ENCODE assay signal across 29 cellular contexts in the genomic region with DNA sequence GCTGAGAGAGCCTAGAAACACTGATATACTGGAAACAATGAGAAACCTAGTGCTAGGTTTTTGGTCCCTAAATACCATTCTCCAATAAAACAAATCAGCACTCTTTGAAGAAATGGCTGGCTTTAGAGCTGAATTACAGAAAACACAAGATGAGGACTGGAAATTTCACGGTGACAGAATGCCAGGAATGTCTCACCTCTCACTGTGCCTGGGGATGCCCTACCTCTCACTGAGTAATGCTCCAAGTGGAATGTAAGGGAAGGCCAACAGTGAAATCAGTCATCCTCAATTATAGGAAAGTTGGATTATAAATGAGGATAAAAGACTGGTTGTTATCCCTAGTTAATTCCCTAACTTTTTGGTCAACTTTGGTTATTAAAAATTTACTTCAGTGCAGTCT.
DNase-seq lines count a peak whose midpoint lies in the region; ATAC-seq and TF ChIP-seq lines count a peak whose summit lies in the region.
"Had no signal": no experiment of that assay in that cellular context is flagged by ENCODE, and none has a peak within 500 bp of the region (broad histone marks: within the 10 kb centered on the region; RNA-seq: fewer than 3 reads in every experiment).

No MANE protein-coding gene starts in this region.

- H3K27ac ChIP-seq in neural progenitor cell, result no peak overlapping the region
- H3K27ac ChIP-seq: BLaER1 treated with 17β-estradiol and CSF1 and Interleukin-3, amounts not matched to agents 10 nM and 100 nM; cardiac muscle cell; hepatocyte; ovary; SJSA1; tibial artery had no signal

- H3K36me3 ChIP-seq in neural progenitor cell, result no peaks in the 10 kb centered on the region
- no peaks in the 10 kb centered on the region for H3K36me3 ChIP-seq in MG63
- H3K36me3 ChIP-seq: BLaER1 treated with 17β-estradiol and CSF1 and Interleukin-3, amounts not matched to agents 10 nM and 100 nM; cardiac muscle cell; ovary; SJSA1; tibial artery had no signal

- no peaks in the 10 kb centered on the region for H3K36me3 Mint-ChIP-seq in neural progenitor cell
- H3K36me3 Mint-ChIP-seq: T-cell had no signal

- no peaks in the 10 kb centered on the region for H3K4me1 Mint-ChIP-seq in neural progenitor cell
- H3K4me1 Mint-ChIP-seq: nephron; stimulated activated naive CD8-positive, alpha-beta T cell treated with anti-CD3 and anti-CD28 coated beads, Interleukin-15, amount 100 ng/mL, for 72 hours; T-cell had no signal

- no peaks in the 10 kb centered on the region for H4K20me1 ChIP-seq in neural progenitor cell (ENCODE audit: low read depth)
- H4K20me1 ChIP-seq: BLaER1 treated with 17β-estradiol and CSF1 and Interleukin-3, amounts not matched to agents 10 nM and 100 nM had no signal

- TF ChIP-seq CTCF in epithelial cell of esophagus (IDR thresholded peaks at IDR 0.05; ENCODE audit: insufficient read depth, low read depth, low read length, missing control alignments), result no peak
- TF ChIP-seq CTCF in neural progenitor cell (IDR thresholded peaks at IDR 0.05), result no peak

- H3K27ac Mint-ChIP-seq in neural progenitor cell, result no peak overlapping the region
- H3K27ac Mint-ChIP-seq: activated naive CD4-positive, alpha-beta T cell treated with anti-CD3 and anti-CD28 coated beads for 36 hours; nephron; stimulated activated naive CD8-positive, alpha-beta T cell treated with anti-CD3 and anti-CD28 coated beads, Interleukin-15, amount 100 ng/mL, for 72 hours; T-cell had no signal

- H3K4me2 ChIP-seq in neural progenitor cell, result no peak overlapping the region
- H3K4me2 ChIP-seq: BLaER1 treated with 17β-estradiol and CSF1 and Interleukin-3, amounts not matched to agents 10 nM and 100 nM; hepatocyte; smooth muscle cell had no signal

- H3K9me3 Mint-ChIP-seq in neural progenitor cell, result no peaks in the 10 kb centered on the region
- H3K9me3 Mint-ChIP-seq: activated naive CD4-positive, alpha-beta T cell treated with anti-CD3 and anti-CD28 coated beads for 36 hours; stimulated activated naive CD8-positive, alpha-beta T cell treated with anti-CD3 and anti-CD28 coated beads, Interleukin-15, amount 100 ng/mL, for 72 hours; T-cell had no signal

- H3K4me3 ChIP-seq in epithelial cell of esophagus (ENCODE audit: low read length) (no peak overlapping the region), neural progenitor cell (no peak overlapping the region), MG63 (no peak overlapping the region)
- H3K4me3 ChIP-seq: BLaER1 treated with 17β-estradiol and CSF1 and Interleukin-3, amounts not matched to agents 10 nM and 100 nM; cardiac muscle cell; hepatocyte; ovary; SJSA1; smooth muscle cell; tibial artery had no signal

- H2AFZ ChIP-seq in neural progenitor cell (replicated peaks), result no peak overlapping the region
- H2AFZ ChIP-seq: hepatocyte had no signal

- H3K4me3 Mint-ChIP-seq in neural progenitor cell, result no peak overlapping the region
- H3K4me3 Mint-ChIP-seq: activated naive CD4-positive, alpha-beta T cell treated with anti-CD3 and anti-CD28 coated beads for 36 hours; nephron; stimulated activated naive CD8-positive, alpha-beta T cell treated with anti-CD3 and anti-CD28 coated beads, Interleukin-15, amount 100 ng/mL, for 72 hours; T-cell had no signal

- DNase-seq in EL (peak; percentile 31), NCI-H226 (peak; percentile 33), epithelial cell of esophagus (ENCODE audit: low read depth) (peak; percentile 27), neural progenitor cell (ENCODE audit: low spot score) (peak; percentile 13), DMS53 (lab: John Stamatoyannopoulos, UW) (no peak), MG63 (no peak)
- DNase-seq: activated CD4-positive, alpha-beta T cell treated with anti-CD3 and anti-CD28 coated beads, Interleukin-2, amount 50 U/mL, for 48 hours; activated naive CD4-positive, alpha-beta T cell treated with anti-CD3 and anti-CD28 coated beads for 36 hours; IMR-90; left ventricle myocardium superior; NCI-H1092; NCI-H1930; NCI-H526 treated with DMSO at 0.1 percent for 48 hours; ovary; retina; stimulated activated CD4-positive, alpha-beta T cell treated with anti-CD3 and anti-CD28 coated beads, Interleukin-1b, Interleukin-23, amount 100 ng/mL, for 48 hours; stimulated activated CD8-positive, alpha-beta memory T cell treated with anti-CD3 and anti-CD28 coated beads, Interleukin-4, amount 100 ng/mL, for 48 hours; stimulated activated naive CD8-positive, alpha-beta T cell treated with anti-CD3 and anti-CD28 coated beads, Interleukin-15, amount 100 ng/mL, for 72 hours; T-cell; tibial artery had no signal

- H3K79me2 ChIP-seq in neural progenitor cell (ENCODE audit: low read depth), result no peaks in the 10 kb centered on the region
- H3K79me2 ChIP-seq: hepatocyte had no signal

- no peaks in the 10 kb centered on the region for H3F3A ChIP-seq in neural progenitor cell (ENCODE audit: low read depth)

- ATAC-seq in GM21723 (IDR thresholded peaks at IDR 0.05; ENCODE audit: unreplicated experiment) (no peak), HG03108 (IDR thresholded peaks at IDR 0.05; ENCODE audit: unreplicated experiment) (no peak)
- ATAC-seq: activated CD4-positive, CD25-positive, alpha-beta regulatory T cell treated with anti-CD3 and anti-CD28 coated beads, Interleukin-2, amount 50 U/mL, for 24 hours; left ventricle myocardium superior; stimulated activated naive CD8-positive, alpha-beta T cell treated with anti-CD3 and anti-CD28 coated beads, Interleukin-15, amount 100 ng/mL, for 72 hours; T-cell had no signal

- H3K27me3 ChIP-seq in neural progenitor cell (no peaks in the 10 kb centered on the region), MG63 (no peaks in the 10 kb centered on the region)
- H3K27me3 ChIP-seq: BLaER1 treated with 17β-estradiol and CSF1 and Interleukin-3, amounts not matched to agents 10 nM and 100 nM; cardiac muscle cell; ovary; SJSA1; tibial artery had no signal

- H3K9me3 ChIP-seq in neural progenitor cell (ENCODE audit: low read depth), result no peaks in the 10 kb centered on the region
- H3K9me3 ChIP-seq in MG63, result no peaks in the 10 kb centered on the region
- H3K9me3 ChIP-seq: BLaER1 treated with 17β-estradiol and CSF1 and Interleukin-3, amounts not matched to agents 10 nM and 100 nM; ovary; SJSA1; tibial artery had no signal

- H3K27me3 Mint-ChIP-seq in neural progenitor cell (ENCODE audit: insufficient read depth, low read depth), result no peaks in the 10 kb centered on the region

- H3K9ac ChIP-seq in neural progenitor cell, result no peak overlapping the region
- H3K9ac ChIP-seq: BLaER1 treated with 17β-estradiol and CSF1 and Interleukin-3, amounts not matched to agents 10 nM and 100 nM had no signal

- no peaks in the 10 kb centered on the region for H3K4me1 ChIP-seq in neural progenitor cell
- H3K4me1 ChIP-seq: SJSA1, tibial artery had no signal

Comparison
In these comparisons a context has a peak if more than half of its experiments do, and no peak if none do; other contexts are left out.
1. DNase-seq: peak in EL (single experiment), NCI-H226 (single experiment), epithelial cell of esophagus (single experiment) and neural progenitor cell (single experiment); none in DMS53 (single experiment) and MG63 (single experiment).